1 cellular context compared by ENCODE assay signal in the genomic region with DNA sequence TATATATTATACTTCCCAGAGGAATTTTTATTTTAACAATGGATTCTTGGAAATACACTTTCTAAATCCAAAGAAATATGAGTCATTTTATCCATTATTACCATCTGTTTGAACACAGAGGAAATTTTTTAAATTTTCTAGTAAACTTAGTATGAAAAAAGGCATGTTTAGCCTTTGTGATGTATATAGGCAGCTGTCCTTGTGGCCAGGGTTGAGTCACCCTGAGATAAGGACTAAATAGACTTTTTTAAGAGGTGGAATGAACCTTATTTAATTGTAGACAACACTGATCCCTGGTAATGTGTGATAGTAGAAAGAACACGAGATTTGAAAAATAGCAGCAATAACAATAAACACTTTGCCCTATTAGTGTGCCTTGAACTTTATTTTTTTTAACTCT.
TF ChIP-seq lines count a peak whose summit lies in the region.

No MANE protein-coding gene starts in this region.

TF ChIP-seq in WTC11, 78 proteins besides CTCF, POLR2A, EP300 and RAD21 (continued from another document):
- TF ChIP-seq, protein P1, sequence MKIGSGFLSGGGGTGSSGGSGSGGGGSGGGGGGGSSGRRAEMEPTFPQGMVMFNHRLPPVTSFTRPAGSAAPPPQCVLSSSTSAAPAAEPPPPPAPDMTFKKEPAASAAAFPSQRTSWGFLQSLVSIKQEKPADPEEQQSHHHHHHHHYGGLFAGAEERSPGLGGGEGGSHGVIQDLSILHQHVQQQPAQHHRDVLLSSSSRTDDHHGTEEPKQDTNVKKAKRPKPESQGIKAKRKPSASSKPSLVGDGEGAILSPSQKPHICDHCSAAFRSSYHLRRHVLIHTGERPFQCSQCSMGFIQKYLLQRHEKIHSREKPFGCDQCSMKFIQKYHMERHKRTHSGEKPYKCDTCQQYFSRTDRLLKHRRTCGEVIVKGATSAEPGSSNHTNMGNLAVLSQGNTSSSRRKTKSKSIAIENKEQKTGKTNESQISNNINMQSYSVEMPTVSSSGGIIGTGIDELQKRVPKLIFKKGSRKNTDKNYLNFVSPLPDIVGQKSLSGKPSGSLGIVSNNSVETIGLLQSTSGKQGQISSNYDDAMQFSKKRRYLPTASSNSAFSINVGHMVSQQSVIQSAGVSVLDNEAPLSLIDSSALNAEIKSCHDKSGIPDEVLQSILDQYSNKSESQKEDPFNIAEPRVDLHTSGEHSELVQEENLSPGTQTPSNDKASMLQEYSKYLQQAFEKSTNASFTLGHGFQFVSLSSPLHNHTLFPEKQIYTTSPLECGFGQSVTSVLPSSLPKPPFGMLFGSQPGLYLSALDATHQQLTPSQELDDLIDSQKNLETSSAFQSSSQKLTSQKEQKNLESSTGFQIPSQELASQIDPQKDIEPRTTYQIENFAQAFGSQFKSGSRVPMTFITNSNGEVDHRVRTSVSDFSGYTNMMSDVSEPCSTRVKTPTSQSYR (CRISPR knock-in tag; IDR thresholded peaks at IDR 0.05), result no peak
- no peak for TF ChIP-seq GABPB1 (CRISPR knock-in tag; IDR thresholded peaks at IDR 0.05)
- TF ChIP-seq, protein P2, sequence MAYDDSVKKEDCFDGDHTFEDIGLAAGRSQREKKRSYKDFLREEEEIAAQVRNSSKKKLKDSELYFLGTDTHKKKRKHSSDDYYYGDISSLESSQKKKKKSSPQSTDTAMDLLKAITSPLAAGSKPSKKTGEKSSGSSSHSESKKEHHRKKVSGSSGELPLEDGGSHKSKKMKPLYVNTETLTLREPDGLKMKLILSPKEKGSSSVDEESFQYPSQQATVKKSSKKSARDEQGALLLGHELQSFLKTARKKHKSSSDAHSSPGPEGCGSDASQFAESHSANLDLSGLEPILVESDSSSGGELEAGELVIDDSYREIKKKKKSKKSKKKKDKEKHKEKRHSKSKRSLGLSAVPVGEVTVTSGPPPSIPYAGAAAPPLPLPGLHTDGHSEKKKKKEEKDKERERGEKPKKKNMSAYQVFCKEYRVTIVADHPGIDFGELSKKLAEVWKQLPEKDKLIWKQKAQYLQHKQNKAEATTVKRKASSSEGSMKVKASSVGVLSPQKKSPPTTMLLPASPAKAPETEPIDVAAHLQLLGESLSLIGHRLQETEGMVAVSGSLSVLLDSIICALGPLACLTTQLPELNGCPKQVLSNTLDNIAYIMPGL (CRISPR knock-in tag; IDR thresholded peaks at IDR 0.05), result no peak
